12 cellular contexts compared by ENCODE assay signal in the genomic region with DNA sequence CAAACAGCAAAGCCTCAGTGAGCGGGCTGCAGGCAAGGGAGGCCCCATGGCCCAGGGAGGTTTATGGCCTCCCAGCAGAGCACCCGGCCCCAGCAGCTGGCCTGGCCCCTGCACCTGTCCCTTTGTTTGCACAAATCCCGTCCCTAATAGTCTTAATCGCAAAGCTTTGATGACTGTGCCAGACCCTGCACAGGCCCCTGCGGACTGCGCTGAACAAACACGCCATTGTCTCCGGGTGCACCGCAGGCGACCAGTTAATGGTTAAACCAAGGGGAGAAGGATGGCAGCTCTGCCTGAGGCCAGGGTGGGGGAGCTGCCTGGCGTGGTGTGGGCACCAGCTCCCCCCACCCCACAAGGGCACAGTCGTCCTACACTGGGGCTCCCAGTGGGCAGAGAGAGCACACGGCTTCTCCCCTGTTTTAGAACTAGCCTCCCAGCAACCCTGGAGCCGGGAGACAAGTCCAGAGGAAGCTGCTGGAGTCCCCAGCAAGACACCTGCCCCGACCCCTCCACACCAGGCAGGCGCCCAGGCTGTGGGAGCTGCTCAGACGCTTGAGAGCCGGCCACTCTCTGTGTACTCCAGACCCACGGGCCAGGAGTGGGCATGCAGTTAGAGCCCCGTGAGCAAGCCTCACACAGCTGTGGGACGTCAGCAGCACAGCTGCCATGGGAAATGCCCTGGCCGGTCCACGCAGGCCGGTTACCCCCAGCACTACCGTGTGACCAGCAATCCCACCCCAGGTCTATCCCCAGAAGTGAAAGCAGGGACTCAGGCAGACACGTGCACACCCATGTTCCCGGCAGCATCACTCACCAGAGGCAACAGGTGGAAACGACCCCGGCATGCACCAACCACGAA. TPM values are rescaled to one million over a fixed set of nuclear protein-coding genes. Genes with fewer than 3 reads are reported as not detected.
A peak's percentile ranks its signal among the peaks of the same experiment; 100 is the strongest.
DNase-seq lines count a peak whose midpoint lies in the region; FAIRE-seq and TF ChIP-seq lines count a peak whose summit lies in the region.
"Had no signal": no experiment of that assay in that cellular context is flagged by ENCODE, and none has a peak within 500 bp of the region (broad histone marks: within the 10 kb centered on the region; RNA-seq: fewer than 3 reads in every experiment).

No MANE protein-coding gene starts in this region.

- H3K4me1 ChIP-seq in kidney (ENCODE audit: control insufficient read depth in 1 of 2, insufficient read depth in 1 of 2, low read depth in 1 of 2, low read length in 2 of 2) (peaks cover 0 to 16% of the 10 kb centered on the region in 2 donors), tibial artery (peaks cover 0 to 13% (median 0%) of the 10 kb centered on the region in 4 donors), esophagus squamous epithelium (peaks cover 0 to 32% (median 0%) of the 10 kb centered on the region in 3 donors)
- H3K4me1 ChIP-seq: gastrocnemius medialis had no signal

- TF ChIP-seq CTCF in kidney (IDR thresholded peaks at IDR 0.05; ENCODE audit: borderline replicate concordance, extremely low read depth, insufficient read depth) = no peak
- TF ChIP-seq CTCF in tibial artery (IDR thresholded peaks at IDR 0.05) = no peak
- TF ChIP-seq CTCF in coronary artery (IDR thresholded peaks at IDR 0.05) = no peak
- TF ChIP-seq CTCF in esophagus squamous epithelium (IDR thresholded peaks at IDR 0.05) = no peak

- H3K4me3 ChIP-seq in kidney (ENCODE audit: low read length in 2 of 2) (no peak overlapping the region), tibial artery (no peak overlapping the region), coronary artery (no peak overlapping the region), esophagus squamous epithelium (no peak overlapping the region)
- H3K4me3 ChIP-seq: BLaER1, gastrocnemius medialis, GM12878 had no signal

- CTCF ChIA-PET in activated naive CD4-positive, alpha-beta T cell treated with anti-CD3 and anti-CD28 coated beads, Interleukin-2, amount 10 ng/mL, durations not matched to agents 7 days and 5 days (lab: Charles Lee) = no interaction called here

- H3K27ac ChIP-seq in kidney (ENCODE audit: low read depth in 2 of 2, low read length in 2 of 2) (no peak overlapping the region), tibial artery (no peak overlapping the region), coronary artery (no peak overlapping the region), esophagus squamous epithelium (no peak overlapping the region)
- H3K27ac ChIP-seq: BLaER1, gastrocnemius medialis had no signal

- TF ChIP-seq POLR2A in esophagus squamous epithelium (IDR thresholded peaks at IDR 0.05) = no peak

- H3K4me3 Mint-ChIP-seq in activated naive CD4-positive, alpha-beta T cell treated with anti-CD3 and anti-CD28 coated beads, Interleukin-2, amount 10 ng/mL, durations not matched to agents 7 days and 5 days = no peak overlapping the region

- DNase-seq in activated naive CD4-positive, alpha-beta T cell treated with anti-CD3 and anti-CD28 coated beads, Interleukin-2, amount 10 ng/mL, durations not matched to agents 7 days and 5 days = peak; percentile 15
- no peak for DNase-seq in activated naive CD4-positive, alpha-beta T cell (lab: John Stamatoyannopoulos, UW)
- DNase-seq in NCI-H510A treated with DMSO at 0.1 percent for 48 hours (lab: John Stamatoyannopoulos, UW) = peak; percentile 79
- DNase-seq in kidney = peak; percentile 85
- DNase-seq in tibial artery = peak; percentile 11 to 50
- DNase-seq in coronary artery (ENCODE audit: low spot score) = no peak
- DNase-seq in cortex of kidney (lab: John Stamatoyannopoulos, UW) = no peak
- DNase-seq in esophagus squamous epithelium (lab: John Stamatoyannopoulos, UW) = no peak
- DNase-seq: gastrocnemius medialis had no signal

- 57 to 92% methylated on average over 2 to 7 of the region's 30 CpGs for whole genome bisulfite sequencing in esophagus squamous epithelium, 2 donors

- H3K27me3 Mint-ChIP-seq in activated naive CD4-positive, alpha-beta T cell treated with anti-CD3 and anti-CD28 coated beads, Interleukin-2, amount 10 ng/mL, durations not matched to agents 7 days and 5 days = peaks cover 3% of the 10 kb centered on the region

- H3K9me3 ChIP-seq in kidney (ENCODE audit: control insufficient read depth in 1 of 2, low read length in 2 of 2) (no peaks in the 10 kb centered on the region), tibial artery (peaks cover 0 to 6% (median 0%) of the 10 kb centered on the region in 3 donors), esophagus squamous epithelium (peaks cover 0 to 5% (median 0%) of the 10 kb centered on the region in 3 donors)
- H3K9me3 ChIP-seq: BLaER1, gastrocnemius medialis had no signal

- H3K4me1 Mint-ChIP-seq in activated naive CD4-positive, alpha-beta T cell treated with anti-CD3 and anti-CD28 coated beads, Interleukin-2, amount 10 ng/mL, durations not matched to agents 7 days and 5 days = peaks cover 15% of the 10 kb centered on the region

- no peaks in the 10 kb centered on the region for H3K36me3 ChIP-seq in kidney (ENCODE audit: control insufficient read depth in 1 of 2, insufficient read depth in 2 of 2, low read length in 2 of 2)
- H3K36me3 ChIP-seq in tibial artery = no peaks in the 10 kb centered on the region
- H3K36me3 ChIP-seq in esophagus squamous epithelium = no peaks in the 10 kb centered on the region
- H3K36me3 ChIP-seq: BLaER1, gastrocnemius medialis had no signal

- H3K9ac ChIP-seq in kidney (ENCODE audit: low read length in 2 of 2) = no peak overlapping the region
- H3K9ac ChIP-seq: BLaER1 had no signal

- no peak overlapping the region for H3K27ac Mint-ChIP-seq in activated naive CD4-positive, alpha-beta T cell treated with anti-CD3 and anti-CD28 coated beads, Interleukin-2, amount 10 ng/mL, durations not matched to agents 7 days and 5 days
- H3K27ac Mint-ChIP-seq: naive thymus-derived CD4-positive, alpha-beta T cell had no signal

- intact Hi-C loops in kidney (cut with DNase I) (no loop called here), tibial artery (cut with DNase I; ENCODE audit: low total_unique reads) (no loop called here), esophagus squamous epithelium (cut with DNase I) (no loop called here)

- no peaks in the 10 kb centered on the region for H3K36me3 Mint-ChIP-seq in activated naive CD4-positive, alpha-beta T cell treated with anti-CD3 and anti-CD28 coated beads, Interleukin-2, amount 10 ng/mL, durations not matched to agents 7 days and 5 days
- H3K36me3 Mint-ChIP-seq: naive thymus-derived CD4-positive, alpha-beta T cell had no signal

- H3K9me3 Mint-ChIP-seq in activated naive CD4-positive, alpha-beta T cell treated with anti-CD3 and anti-CD28 coated beads, Interleukin-2, amount 10 ng/mL, durations not matched to agents 7 days and 5 days = no peaks in the 10 kb centered on the region

- FAIRE-seq in kidney (lab: Jason Lieb, UNC) = no peak
- FAIRE-seq: GM12878 had no signal

- H3K27me3 ChIP-seq in tibial artery (peaks cover 0 to 54% of the 10 kb centered on the region in 2 donors), esophagus squamous epithelium (peaks cover 0 to 83% (median 0%) of the 10 kb centered on the region in 4 donors)
- H3K27me3 ChIP-seq: BLaER1 had no signal

RNA-seq across cellular contexts. Expression of a gene that starts 39.7 kb away (rescaled TPM):
- total RNA-seq in kidney = not detected
- not detected for polyA plus RNA-seq in kidney (ENCODE audit: insufficient read depth, low read depth, low replicate concordance)
- under 1 TPM in 2 of 4 donors, not detected in 2; 0.34 to 0.76 TPM for total RNA-seq in esophagus squamous epithelium
- total RNA-seq: gastrocnemius medialis; GM12878; naive thymus-derived CD4-positive, alpha-beta T cell had no signal
- polyA plus RNA-seq: GM12878; naive thymus-derived CD4-positive, alpha-beta T cell had no signal

RNA-seq across cellular contexts. Expression of a gene that starts 50.3 kb away (rescaled TPM):
- total RNA-seq in kidney (not detected), esophagus squamous epithelium (not detected)
- polyA plus RNA-seq in kidney (ENCODE audit: insufficient read depth, low read depth, low replicate concordance) = not detected
- total RNA-seq: gastrocnemius medialis; GM12878; naive thymus-derived CD4-positive, alpha-beta T cell had no signal
- polyA plus RNA-seq: GM12878; naive thymus-derived CD4-positive, alpha-beta T cell had no signal

RNA-seq across cellular contexts. Expression of a gene that starts 59.0 kb away (rescaled TPM):
- total RNA-seq in kidney (5.0 TPM), esophagus squamous epithelium (1 to 10 TPM in 3 of 4 donors, under 1 TPM in 1; 0.67 to 5.1 (median 2.3) TPM)
- polyA plus RNA-seq in kidney (ENCODE audit: insufficient read depth, low read depth, low replicate concordance) = 1.2 TPM
- total RNA-seq: gastrocnemius medialis, GM12878 had no signal
- polyA plus RNA-seq: GM12878; naive thymus-derived CD4-positive, alpha-beta T cell had no signal

Comparison
In these comparisons a context has a peak if more than half of its experiments do, and no peak if none do; other contexts are left out.
1. DNase-seq: peak in activated naive CD4-positive, alpha-beta T cell treated with anti-CD3 and anti-CD28 coated beads, Interleukin-2, amount 10 ng/mL, durations not matched to agents 7 days and 5 days (single experiment), NCI-H510A treated with DMSO at 0.1 percent for 48 hours (single experiment), kidney (single experiment) and tibial artery (2 of 2); none in activated naive CD4-positive, alpha-beta T cell (0 of 4), coronary artery (single experiment), cortex of kidney (single experiment) and esophagus squamous epithelium (single experiment).